In the genomic region with DNA sequence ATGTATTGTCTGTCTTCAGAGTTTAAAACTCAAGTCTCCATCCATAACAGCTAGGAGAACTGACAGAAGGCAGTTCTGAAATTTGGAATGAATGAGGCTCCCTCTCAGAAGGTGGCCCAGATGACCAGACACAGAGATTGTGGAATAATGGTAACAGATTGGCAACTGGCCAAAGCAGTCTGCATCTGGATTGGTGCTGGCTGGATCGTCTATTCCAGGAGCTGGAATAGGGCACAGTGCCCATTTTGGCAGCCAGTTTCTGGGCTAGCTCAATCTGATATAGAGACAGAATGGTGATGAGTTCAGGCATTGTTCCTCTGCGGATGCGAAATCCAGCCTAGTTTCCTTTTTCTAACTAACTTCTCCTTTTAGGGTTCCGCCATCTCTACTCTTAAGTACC, we compare ENCODE assay signal across 22 cellular contexts.
DNase-seq lines count a peak whose midpoint lies in the region; TF ChIP-seq lines count a peak whose summit lies in the region.
"Had no signal": no experiment of that assay in that cellular context is flagged by ENCODE, and none has a peak within 500 bp of the region (broad histone marks: within the 10 kb centered on the region; RNA-seq: fewer than 3 reads in every experiment).

No MANE protein-coding gene starts in this region.

- H3K79me2 ChIP-seq in SK-N-SH (ENCODE audit: insufficient read depth), result no peaks in the 10 kb centered on the region

- H4K20me1 ChIP-seq in SK-N-SH (ENCODE audit: insufficient read depth), result no peaks in the 10 kb centered on the region
- H4K20me1 ChIP-seq: BLaER1 had no signal

- H3K4me1 ChIP-seq in SK-N-SH (ENCODE audit: control insufficient read depth in 1 of 2, insufficient read depth in 2 of 2, low read depth in 1 of 2, low read length in 1 of 2), result no peaks in the 10 kb centered on the region; a peak in 2 of 4 replicates
- H3K4me1 ChIP-seq in endodermal cell (ENCODE audit: control insufficient read depth, insufficient read depth, low read length), result peaks cover 4% of the 10 kb centered on the region
- H3K4me1 ChIP-seq: BLaER1, HAP-1 had no signal

- no peak overlapping the region for H3K4me3 ChIP-seq in SK-N-SH (ENCODE audit: low read depth in 2 of 2, low read length in 1 of 2)
- H3K4me3 ChIP-seq in endodermal cell (ENCODE audit: low read length), result no peak overlapping the region
- H3K4me3 ChIP-seq: BLaER1, HAP-1, MG63 had no signal

- 0 out of 2 replicates have a peak, but pooled peaks cover 3% of the 10 kb centered on the region for H3K9me3 ChIP-seq in SK-N-SH
- no peaks in the 10 kb centered on the region for H3K9me3 ChIP-seq in endodermal cell (ENCODE audit: control insufficient read depth, low read length)
- H3K9me3 ChIP-seq: BLaER1, HAP-1, MG63 had no signal

- H3K4me2 ChIP-seq in SK-N-SH, result no peak overlapping the region
- H3K4me2 ChIP-seq: BLaER1 had no signal

- CTCF ChIA-PET in SK-N-SH (lab: Yijun Ruan, JAX), result no interaction called here

- H2AFZ ChIP-seq in SK-N-SH (ENCODE audit: low read depth), result no peak overlapping the region

- H3K36me3 ChIP-seq in SK-N-SH (replicated peaks in 1 of 2; ENCODE audit: control insufficient read depth in 1 of 2, insufficient read depth in 2 of 2, low read length in 1 of 2) (no peaks in the 10 kb centered on the region), endodermal cell (ENCODE audit: control insufficient read depth, insufficient read depth, low read length) (no peaks in the 10 kb centered on the region)
- H3K36me3 ChIP-seq: BLaER1, HAP-1, MG63 had no signal

- DNase-seq in NOMO-1 treated with DMSO at 0.1 percent for 48 hours (lab: John Stamatoyannopoulos, UW; ENCODE audit: unreplicated experiment), result peak; percentile 2
- no peak for DNase-seq in NOMO-1 (lab: John Stamatoyannopoulos, UW; ENCODE audit: unreplicated experiment in 2 of 2)
- peak; percentile 39 for DNase-seq in MV-4-11 (lab: John Stamatoyannopoulos, UW)
- peak; percentile 54 for DNase-seq in SK-N-SH
- peak; percentile 3 for DNase-seq in myocyte (ENCODE audit: low read depth)
- no peak for DNase-seq in HT-29 (ENCODE audit: low spot score)
- DNase-seq in endodermal cell, result no peak
- DNase-seq: CD4-positive, CD25-positive, alpha-beta regulatory T cell; GOT3; HFFc6; KG1; MG63; NCI-H1092 treated with DMSO at 0.1 percent for 48 hours; NCI-H1436; NCI-H187; NCI-H2081 treated with DMSO at 0.1 percent for 48 hours; NCI-H526; SHP77 treated with DMSO at 0.1 percent for 48 hours; T-helper 2 cell had no signal

- no peak overlapping the region for H3K27ac Mint-ChIP-seq in endodermal cell
- H3K27ac Mint-ChIP-seq: CD4-positive, CD25-positive, alpha-beta regulatory T cell; HFFc6 had no signal

- H3K27me3 ChIP-seq in SK-N-SH (ENCODE audit: insufficient read depth) (no peaks in the 10 kb centered on the region), endodermal cell (ENCODE audit: control insufficient read depth, insufficient read depth, low read length, poor library complexity, severe bottlenecking) (no peaks in the 10 kb centered on the region)
- H3K27me3 ChIP-seq: BLaER1, MG63 had no signal

- no peaks in the 10 kb centered on the region for H3F3A ChIP-seq in SK-N-SH (replicated peaks; ENCODE audit: insufficient read depth)

- POLR2A ChIA-PET in SK-N-SH (lab: Yijun Ruan, JAX), result interaction anchor here (0.5 to 0.7 kb wide), 2 partner anchors 20 to 55 kb away, joined by 3 to 4 read pairs; no protein-coding TSS in a partner anchor

- no peaks in the 10 kb centered on the region for H3K9me2 ChIP-seq in SK-N-SH

- H3K36me3 Mint-ChIP-seq in endodermal cell (ENCODE audit: low read depth), result no peaks in the 10 kb centered on the region
- H3K36me3 Mint-ChIP-seq: CD4-positive, CD25-positive, alpha-beta regulatory T cell had no signal

- no peak for TF ChIP-seq CTCF in SK-N-SH (IDR thresholded peaks at IDR 0.05)
- no peak for TF ChIP-seq CTCF in endodermal cell (conservative IDR thresholded peaks at IDR 0.05)

- no peaks in the 10 kb centered on the region for H3K27me3 Mint-ChIP-seq in endodermal cell (ENCODE audit: insufficient read depth)
- H3K27me3 Mint-ChIP-seq: CD4-positive, CD25-positive, alpha-beta regulatory T cell had no signal

- TF ChIP-seq EP300 in SK-N-SH (IDR thresholded peaks at IDR 0.05; ENCODE audit: borderline replicate concordance in 1 of 2, low read depth in 1 of 2, low read length in 1 of 2), result peak in 1 of 2 experiments; percentile 78; a peak in 2 of 4 replicates

- H3K4me3 Mint-ChIP-seq in endodermal cell, result no peak overlapping the region
- H3K4me3 Mint-ChIP-seq: CD4-positive, CD25-positive, alpha-beta regulatory T cell; HFFc6 had no signal

- peaks cover 2% of the 10 kb centered on the region for H3K9me3 Mint-ChIP-seq in endodermal cell
- H3K9me3 Mint-ChIP-seq: HFFc6 had no signal

- TF ChIP-seq RAD21 in SK-N-SH (IDR thresholded peaks at IDR 0.05; ENCODE audit: low read length), result peak; percentile 31

- H3K4me1 Mint-ChIP-seq in endodermal cell, result peaks cover 14% of the 10 kb centered on the region
- H3K4me1 Mint-ChIP-seq: CD4-positive, CD25-positive, alpha-beta regulatory T cell had no signal

- H3K9ac ChIP-seq in SK-N-SH (no peak overlapping the region), endodermal cell (ENCODE audit: extremely low read depth, low read length, poor library complexity, severe bottlenecking) (no peak overlapping the region)
- H3K9ac ChIP-seq: BLaER1 had no signal

- H3K27ac ChIP-seq in SK-N-SH (ENCODE audit: low read depth in 2 of 2, low read length in 1 of 2) (peak overlapping the region in 1 of 2 experiments; percentile 60; a peak in 2 of 4 replicates), endodermal cell (ENCODE audit: low read depth, low read length) (no peak overlapping the region)
- H3K27ac ChIP-seq: BLaER1, RWPE1 had no signal

- WGBS in SK-N-SH (ENCODE audit: low lambda C conversion rate), result 30% methylated on average over 4 of the region's 4 CpGs
- 60 to 95% methylated on average over 1 to 4 of the region's 4 CpGs for WGBS in endodermal cell (ENCODE audit: insufficient coverage in 1 of 2, insufficient read length in 1 of 2), 2 experiments

TF ChIP-seq in SK-N-SH, 30 proteins besides CTCF, POLR2A, EP300 and RAD21:
- TF ChIP-seq GATA2 (CRISPR knock-in tag; IDR thresholded peaks at IDR 0.05) (peak; percentile 64), MEF2A (IDR thresholded peaks at IDR 0.05; ENCODE audit: borderline replicate concordance, low read depth) (no peak), RCOR1 (IDR thresholded peaks at IDR 0.05; ENCODE audit: low read length) (peak; percentile 83), TCF12 (IDR thresholded peaks at IDR 0.05) (peak; percentile 9; the same call in 1 of the 2 replicates), CHD2 (IDR thresholded peaks at IDR 0.05; ENCODE audit: low read length, partially characterized antibody) (peak; percentile 61), JUND (IDR thresholded peaks at IDR 0.05) (no peak), NFIC (IDR thresholded peaks at IDR 0.05; ENCODE audit: borderline replicate concordance) (peak; percentile 6; the same call in 1 of the 2 replicates)
- TF ChIP-seq, protein P1, sequence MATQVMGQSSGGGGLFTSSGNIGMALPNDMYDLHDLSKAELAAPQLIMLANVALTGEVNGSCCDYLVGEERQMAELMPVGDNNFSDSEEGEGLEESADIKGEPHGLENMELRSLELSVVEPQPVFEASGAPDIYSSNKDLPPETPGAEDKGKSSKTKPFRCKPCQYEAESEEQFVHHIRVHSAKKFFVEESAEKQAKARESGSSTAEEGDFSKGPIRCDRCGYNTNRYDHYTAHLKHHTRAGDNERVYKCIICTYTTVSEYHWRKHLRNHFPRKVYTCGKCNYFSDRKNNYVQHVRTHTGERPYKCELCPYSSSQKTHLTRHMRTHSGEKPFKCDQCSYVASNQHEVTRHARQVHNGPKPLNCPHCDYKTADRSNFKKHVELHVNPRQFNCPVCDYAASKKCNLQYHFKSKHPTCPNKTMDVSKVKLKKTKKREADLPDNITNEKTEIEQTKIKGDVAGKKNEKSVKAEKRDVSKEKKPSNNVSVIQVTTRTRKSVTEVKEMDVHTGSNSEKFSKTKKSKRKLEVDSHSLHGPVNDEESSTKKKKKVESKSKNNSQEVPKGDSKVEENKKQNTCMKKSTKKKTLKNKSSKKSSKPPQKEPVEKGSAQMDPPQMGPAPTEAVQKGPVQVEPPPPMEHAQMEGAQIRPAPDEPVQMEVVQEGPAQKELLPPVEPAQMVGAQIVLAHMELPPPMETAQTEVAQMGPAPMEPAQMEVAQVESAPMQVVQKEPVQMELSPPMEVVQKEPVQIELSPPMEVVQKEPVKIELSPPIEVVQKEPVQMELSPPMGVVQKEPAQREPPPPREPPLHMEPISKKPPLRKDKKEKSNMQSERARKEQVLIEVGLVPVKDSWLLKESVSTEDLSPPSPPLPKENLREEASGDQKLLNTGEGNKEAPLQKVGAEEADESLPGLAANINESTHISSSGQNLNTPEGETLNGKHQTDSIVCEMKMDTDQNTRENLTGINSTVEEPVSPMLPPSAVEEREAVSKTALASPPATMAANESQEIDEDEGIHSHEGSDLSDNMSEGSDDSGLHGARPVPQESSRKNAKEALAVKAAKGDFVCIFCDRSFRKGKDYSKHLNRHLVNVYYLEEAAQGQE (IDR thresholded peaks at IDR 0.05; ENCODE audit: low read depth, low read length), result no peak

Comparison
In these comparisons a context has a peak if more than half of its experiments do, and no peak if none do; other contexts are left out.
1. DNase-seq: peak in NOMO-1 treated with DMSO at 0.1 percent for 48 hours (single experiment), MV-4-11 (single experiment), SK-N-SH (single experiment) and myocyte (single experiment); none in NOMO-1 (0 of 2), HT-29 (single experiment) and endodermal cell (single experiment).